In genomic region chr10:72328045-72328828, GRCh38 we compare ENCODE assay signal across 8 cellular contexts. TPM values are rescaled to one million over a fixed set of nuclear protein-coding genes. Genes with fewer than 3 reads are reported as not detected.
DNase-seq lines count a peak whose midpoint lies in the region; ATAC-seq, FAIRE-seq and TF ChIP-seq lines count a peak whose summit lies in the region.

No MANE protein-coding gene starts in this region.

- H3K4me3 ChIP-seq in gastroesophageal sphincter (no peak overlapping the region), pancreas (no peak overlapping the region)

- no CpG with 5 or more reads among the region's 14 CpGs for WGBS in gastroesophageal sphincter (ENCODE audit: low coverage in 1 of 2), 2 donors
- 9 to 12% methylated on average over 14 of the region's 14 CpGs for WGBS in pancreas, 2 donors

- no peak for FAIRE-seq in pancreas (lab: Jason Lieb, UNC)

- H3K9me3 ChIP-seq in gastroesophageal sphincter (no peaks in the 10 kb centered on the region), pancreas (no peaks in the 10 kb centered on the region)

- peaks cover 62% of the 10 kb centered on the region for H3K4me1 Mint-ChIP-seq in activated T-helper 1 cell treated with anti-CD3 and anti-CD28 coated beads, Interleukin-12 subunit alpha, Interleukin-12 subunit beta, Interleukin-2, Interleukin-4 antibody, amounts not matched to agents 30 ng/mL and 10 ng/mL and 1 ng/mL, durations not matched to agents 14 hours and 24 hours and 36 hours (ENCODE audit: low read depth)

- TF ChIP-seq POLR2A in gastroesophageal sphincter (IDR thresholded peaks at IDR 0.05), result no peak

- H3K36me3 ChIP-seq in gastroesophageal sphincter, result no peaks in the 10 kb centered on the region
- H3K36me3 ChIP-seq in pancreas, result no peaks in the 10 kb centered on the region

- TF ChIP-seq CTCF in gastroesophageal sphincter (IDR thresholded peaks at IDR 0.05) (peak in 3 of 4 experiments; percentile 66 to 86 (median 74)), pancreas (IDR thresholded peaks at IDR 0.05) (peak in 2 of 4 donors; percentile 32 to 33)

- H3K4me3 Mint-ChIP-seq in activated T-helper 1 cell treated with anti-CD3 and anti-CD28 coated beads, Interleukin-12 subunit alpha, Interleukin-12 subunit beta, Interleukin-2, Interleukin-4 antibody, amounts not matched to agents 30 ng/mL and 10 ng/mL and 1 ng/mL, durations not matched to agents 14 hours and 24 hours and 36 hours, result peak overlapping the region; percentile 99

- peaks cover 0 to 74% (median 33%) of the 10 kb centered on the region in 3 donors for H3K4me1 ChIP-seq in gastroesophageal sphincter
- peaks cover 48 to 64% (median 60%) of the 10 kb centered on the region in 3 donors for H3K4me1 ChIP-seq in pancreas

- H3K27ac ChIP-seq in gastroesophageal sphincter (peak overlapping the region in 3 of 4 donors; percentile 61 to 73 (median 68)), pancreas (peak overlapping the region; percentile 51 to 97 (median 84))

- intact Hi-C loops in activated T-helper 1 cell treated with anti-CD3 and anti-CD28 coated beads, Interleukin-12 subunit alpha, Interleukin-12 subunit beta, Interleukin-2, Interleukin-4 antibody, amounts not matched to agents 30 ng/mL and 10 ng/mL and 1 ng/mL, durations not matched to agents 14 hours and 24 hours and 36 hours (cut with micrococcal nuclease), result loop anchor here (1.0 to 2.0 kb wide), 2 partner anchors 8 to 201 kb away; no protein-coding TSS in a partner anchor
- intact Hi-C loops in pancreas (cut with DNase I), result loop anchor here in 1 of 3 donors (10.0 kb wide), 1 partner anchor 103 kb away; no protein-coding TSS in a partner anchor

- no peak for TF ChIP-seq EP300 in gastroesophageal sphincter (IDR thresholded peaks at IDR 0.05)

- H3K27me3 ChIP-seq in gastroesophageal sphincter (no peaks in the 10 kb centered on the region), pancreas (no peaks in the 10 kb centered on the region)

- H3K9me3 Mint-ChIP-seq in activated T-helper 1 cell treated with anti-CD3 and anti-CD28 coated beads, Interleukin-12 subunit alpha, Interleukin-12 subunit beta, Interleukin-2, Interleukin-4 antibody, amounts not matched to agents 30 ng/mL and 10 ng/mL and 1 ng/mL, durations not matched to agents 14 hours and 24 hours and 36 hours, result no peaks in the 10 kb centered on the region

- H3K36me3 Mint-ChIP-seq in activated T-helper 1 cell treated with anti-CD3 and anti-CD28 coated beads, Interleukin-12 subunit alpha, Interleukin-12 subunit beta, Interleukin-2, Interleukin-4 antibody, amounts not matched to agents 30 ng/mL and 10 ng/mL and 1 ng/mL, durations not matched to agents 14 hours and 24 hours and 36 hours (ENCODE audit: low read depth), result peaks cover 6% of the 10 kb centered on the region

- DNase-seq in NCI-H524 (lab: John Stamatoyannopoulos, UW) (peak; percentile 20 to 61), NCI-H524 treated with DMSO at 0.1 percent for 48 hours (lab: John Stamatoyannopoulos, UW) (no peak), M059J (ENCODE audit: low read depth) (peak; percentile 70), pancreas (peak; percentile 72 to 91 (median 82)), cerebellar nuclear complex (lab: John Stamatoyannopoulos, UW) (no peak)
- no peak for DNase-seq in activated T-helper 1 cell treated with anti-CD3 and anti-CD28 coated beads, Interleukin-12 subunit alpha, Interleukin-12 subunit beta, Interleukin-2, Interleukin-4 antibody, amounts not matched to agents 30 ng/mL and 10 ng/mL and 1 ng/mL, durations not matched to agents 14 hours and 24 hours and 36 hours (ENCODE audit: low spot score)

- ATAC-seq in gastroesophageal sphincter (peak; percentile 58), pancreas (peak; percentile 12 to 50 (median 46)), HG03342 (IDR thresholded peaks at IDR 0.05; ENCODE audit: unreplicated experiment) (no peak)

- peak overlapping the region; percentile 84 for H3K27ac Mint-ChIP-seq in activated T-helper 1 cell treated with anti-CD3 and anti-CD28 coated beads, Interleukin-12 subunit alpha, Interleukin-12 subunit beta, Interleukin-2, Interleukin-4 antibody, amounts not matched to agents 30 ng/mL and 10 ng/mL and 1 ng/mL, durations not matched to agents 14 hours and 24 hours and 36 hours

- H3K27me3 Mint-ChIP-seq in activated T-helper 1 cell treated with anti-CD3 and anti-CD28 coated beads, Interleukin-12 subunit alpha, Interleukin-12 subunit beta, Interleukin-2, Interleukin-4 antibody, amounts not matched to agents 30 ng/mL and 10 ng/mL and 1 ng/mL, durations not matched to agents 14 hours and 24 hours and 36 hours (ENCODE audit: insufficient read depth), result no peaks in the 10 kb centered on the region

RNA-seq across cellular contexts. Expression of gene DNAJB12, which starts 26.5 kb away (rescaled TPM):
- total RNA-seq in M059J (2014; rRNA removed; shearing (Covaris generic)), result 18.8 and 31.5 TPM in 2 replicates
- 32.4 and 38.0 TPM in 2 replicates for total RNA-seq in activated T-helper 1 cell treated with anti-CD3 and anti-CD28 coated beads, Interleukin-12 subunit alpha, Interleukin-12 subunit beta, Interleukin-2, Interleukin-4 antibody, amounts not matched to agents 30 ng/mL and 10 ng/mL and 1 ng/mL, durations not matched to agents 14 hours and 24 hours and 36 hours
- total RNA-seq in gastroesophageal sphincter, result 10 to 100 TPM; 28.6 to 43.0 (median 33.4) TPM
- total RNA-seq in pancreas, result 10 to 100 TPM; 14.6 to 19.7 (median 17.7) TPM
- 10 to 100 TPM; 19.3 to 22.0 TPM for polyA plus RNA-seq in pancreas

RNA-seq across cellular contexts. Expression of gene DDIT4, which starts 54.5 kb away (rescaled TPM):
- 42.5 and 56.8 TPM in 2 replicates for total RNA-seq in M059J (2014; rRNA removed; shearing (Covaris generic))
- 178 and 183 TPM in 2 replicates for total RNA-seq in activated T-helper 1 cell treated with anti-CD3 and anti-CD28 coated beads, Interleukin-12 subunit alpha, Interleukin-12 subunit beta, Interleukin-2, Interleukin-4 antibody, amounts not matched to agents 30 ng/mL and 10 ng/mL and 1 ng/mL, durations not matched to agents 14 hours and 24 hours and 36 hours
- total RNA-seq in gastroesophageal sphincter (100 to 1,000 TPM; 129 to 189 (median 133) TPM), pancreas (1,000 to 10,000 TPM in 1 of 6 donors, 100 to 1,000 TPM in 3, 10 to 100 TPM in 2; 61.6 to 1,144 (median 191) TPM)
- 100 to 1,000 TPM; 228 to 795 TPM for polyA plus RNA-seq in pancreas

Comparison
In these comparisons a context has a peak if more than half of its experiments do, and no peak if none do; other contexts are left out.
1. DNase-seq: peak in NCI-H524 (2 of 2), M059J (single experiment) and pancreas (6 of 6); none in NCI-H524 treated with DMSO at 0.1 percent for 48 hours (single experiment), activated T-helper 1 cell treated with anti-CD3 and anti-CD28 coated beads, Interleukin-12 subunit alpha, Interleukin-12 subunit beta, Interleukin-2, Interleukin-4 antibody, amounts not matched to agents 30 ng/mL and 10 ng/mL and 1 ng/mL, durations not matched to agents 14 hours and 24 hours and 36 hours (single experiment) and cerebellar nuclear complex (0 of 2).